Comparison of ENCODE assay signal across 8 cellular contexts in genomic region chr3:119637679-119638525, GRCh38. TPM values are rescaled to one million over a fixed set of nuclear protein-coding genes. Genes with fewer than 3 reads are reported as not detected.
DNase-seq lines count a peak whose midpoint lies in the region; ATAC-seq and TF ChIP-seq lines count a peak whose summit lies in the region.

No MANE protein-coding gene starts in this region.

- peak overlapping the region; percentile 78 for H3K4me3 Mint-ChIP-seq in activated B cell treated with CpG ODN at 0.5 μM for 24 hours
- H3K4me3 Mint-ChIP-seq in glutamatergic neuron (ENCODE audit: unreplicated experiment) = no peak overlapping the region
- H3K4me3 Mint-ChIP-seq in stimulated activated naive CD8-positive, alpha-beta T cell treated with anti-CD3 and anti-CD28 coated beads, Interleukin-15, Interleukin-2, amounts not matched to agents 100 ng/mL and 50 ng/mL, for 24 hours = peak overlapping the region; percentile 72

- peak; percentile 80 for DNase-seq in AG20443 (ENCODE audit: low spot score)
- no peak for DNase-seq in activated B cell treated with CpG ODN at 0.5 μM for 24 hours
- DNase-seq in glutamatergic neuron = no peak
- DNase-seq in HuH-7 (ENCODE audit: low spot score) = no peak
- no peak for DNase-seq in NCI-H510A (lab: John Stamatoyannopoulos, UW)

- H3K27me3 Mint-ChIP-seq in activated B cell treated with CpG ODN at 0.5 μM for 24 hours (no peaks in the 10 kb centered on the region), glutamatergic neuron (ENCODE audit: unreplicated experiment) (no peaks in the 10 kb centered on the region)
- no peaks in the 10 kb centered on the region for H3K27me3 Mint-ChIP-seq in stimulated activated naive CD8-positive, alpha-beta T cell treated with anti-CD3 and anti-CD28 coated beads, Interleukin-15, Interleukin-2, amounts not matched to agents 100 ng/mL and 50 ng/mL, for 24 hours

- H3K36me3 Mint-ChIP-seq in activated B cell treated with CpG ODN at 0.5 μM for 24 hours (ENCODE audit: low read depth) (peaks cover 17% of the 10 kb centered on the region), glutamatergic neuron (ENCODE audit: unreplicated experiment) (no peaks in the 10 kb centered on the region)
- H3K36me3 Mint-ChIP-seq in stimulated activated naive CD8-positive, alpha-beta T cell treated with anti-CD3 and anti-CD28 coated beads, Interleukin-15, Interleukin-2, amounts not matched to agents 100 ng/mL and 50 ng/mL, for 24 hours (ENCODE audit: low read depth) = peaks cover 30% of the 10 kb centered on the region

- TF ChIP-seq POLR2A in GM19193 (IDR thresholded peaks at IDR 0.05; ENCODE audit: extremely low read depth, insufficient read depth, insufficient read length) = peak; percentile 24

- TF ChIP-seq CTCF in activated B cell treated with CpG ODN at 0.5 μM for 24 hours (IDR thresholded peaks at IDR 0.05) = no peak
- TF ChIP-seq CTCF in glutamatergic neuron (IDR thresholded peaks at IDR 0.05; ENCODE audit: partially characterized antibody, unreplicated experiment) = no peak

- POLR2A ChIA-PET in activated B cell treated with CpG ODN at 0.5 μM for 24 hours (lab: Charles Lee) = interaction anchor here (0.6 to 3.4 kb wide), 13 partner anchors 10 to 122 kb away, joined by 3 to 51 read pairs (median 4); partner anchors contain the start of gene COX17

- CTCF ChIA-PET in activated B cell treated with CpG ODN at 0.5 μM for 24 hours (lab: Charles Lee) = interaction anchor here (1.1 to 1.7 kb wide), 3 partner anchors 10 to 78 kb away, joined by 3 to 6 read pairs (median 4); no protein-coding TSS in a partner anchor

- H3K4me1 Mint-ChIP-seq in activated B cell treated with CpG ODN at 0.5 μM for 24 hours (peaks cover 44% of the 10 kb centered on the region), glutamatergic neuron (ENCODE audit: low read depth, unreplicated experiment) (peaks cover 12% of the 10 kb centered on the region)
- H3K4me1 Mint-ChIP-seq in stimulated activated naive CD8-positive, alpha-beta T cell treated with anti-CD3 and anti-CD28 coated beads, Interleukin-15, Interleukin-2, amounts not matched to agents 100 ng/mL and 50 ng/mL, for 24 hours (ENCODE audit: low read depth) = peaks cover 38% of the 10 kb centered on the region

- intact Hi-C loops in activated B cell treated with CpG ODN at 0.5 μM for 24 hours (cut with micrococcal nuclease) = loop anchor here (1.0 to 2.0 kb wide), 9 partner anchors 9 to 457 kb away; partner anchors contain the start of genes COX17 and POGLUT1

- peak overlapping the region; percentile 98 for H3K27ac Mint-ChIP-seq in activated B cell treated with CpG ODN at 0.5 μM for 24 hours
- peak overlapping the region; percentile 97 for H3K27ac Mint-ChIP-seq in glutamatergic neuron (ENCODE audit: unreplicated experiment)
- H3K27ac Mint-ChIP-seq in stimulated activated naive CD8-positive, alpha-beta T cell treated with anti-CD3 and anti-CD28 coated beads, Interleukin-15, Interleukin-2, amounts not matched to agents 100 ng/mL and 50 ng/mL, for 24 hours = peak overlapping the region; percentile 95

- ATAC-seq in HG03175 (IDR thresholded peaks at IDR 0.05; ENCODE audit: unreplicated experiment) (peak; percentile 44), activated B cell treated with CpG ODN at 0.5 μM for 24 hours (ENCODE audit: low read depth) (peak; percentile 54)

- no peaks in the 10 kb centered on the region for H3K9me3 Mint-ChIP-seq in activated B cell treated with CpG ODN at 0.5 μM for 24 hours
- H3K9me3 Mint-ChIP-seq in glutamatergic neuron (ENCODE audit: unreplicated experiment) = peaks cover 3% of the 10 kb centered on the region
- H3K9me3 Mint-ChIP-seq in stimulated activated naive CD8-positive, alpha-beta T cell treated with anti-CD3 and anti-CD28 coated beads, Interleukin-15, Interleukin-2, amounts not matched to agents 100 ng/mL and 50 ng/mL, for 24 hours = no peaks in the 10 kb centered on the region

RNA-seq across cellular contexts. Expression of gene POPDC2, which starts 22.5 kb away (rescaled TPM):
- 5.5 and 6.7 TPM in 2 replicates for total RNA-seq in activated B cell treated with CpG ODN at 0.5 μM for 24 hours
- 1.4 TPM for total RNA-seq in glutamatergic neuron (ENCODE audit: unreplicated experiment)

RNA-seq across cellular contexts. Expression of gene COX17, which starts 39.3 kb away (rescaled TPM):
- total RNA-seq in activated B cell treated with CpG ODN at 0.5 μM for 24 hours = 58.8 and 58.9 TPM in 2 replicates
- 38.0 TPM for total RNA-seq in glutamatergic neuron (ENCODE audit: unreplicated experiment)

RNA-seq across cellular contexts. Expression of gene PLA1A, which starts 40.2 kb away (rescaled TPM):
- total RNA-seq in activated B cell treated with CpG ODN at 0.5 μM for 24 hours (0.56 and 1.1 TPM in 2 replicates), glutamatergic neuron (ENCODE audit: unreplicated experiment) (not detected)

RNA-seq across cellular contexts. Expression of gene ADPRH, which starts 58.6 kb away (rescaled TPM):
- 41.2 and 43.8 TPM in 2 replicates for total RNA-seq in activated B cell treated with CpG ODN at 0.5 μM for 24 hours
- total RNA-seq in glutamatergic neuron (ENCODE audit: unreplicated experiment) = 1.1 TPM
